22 cellular contexts compared by ENCODE assay signal in the genomic region with DNA sequence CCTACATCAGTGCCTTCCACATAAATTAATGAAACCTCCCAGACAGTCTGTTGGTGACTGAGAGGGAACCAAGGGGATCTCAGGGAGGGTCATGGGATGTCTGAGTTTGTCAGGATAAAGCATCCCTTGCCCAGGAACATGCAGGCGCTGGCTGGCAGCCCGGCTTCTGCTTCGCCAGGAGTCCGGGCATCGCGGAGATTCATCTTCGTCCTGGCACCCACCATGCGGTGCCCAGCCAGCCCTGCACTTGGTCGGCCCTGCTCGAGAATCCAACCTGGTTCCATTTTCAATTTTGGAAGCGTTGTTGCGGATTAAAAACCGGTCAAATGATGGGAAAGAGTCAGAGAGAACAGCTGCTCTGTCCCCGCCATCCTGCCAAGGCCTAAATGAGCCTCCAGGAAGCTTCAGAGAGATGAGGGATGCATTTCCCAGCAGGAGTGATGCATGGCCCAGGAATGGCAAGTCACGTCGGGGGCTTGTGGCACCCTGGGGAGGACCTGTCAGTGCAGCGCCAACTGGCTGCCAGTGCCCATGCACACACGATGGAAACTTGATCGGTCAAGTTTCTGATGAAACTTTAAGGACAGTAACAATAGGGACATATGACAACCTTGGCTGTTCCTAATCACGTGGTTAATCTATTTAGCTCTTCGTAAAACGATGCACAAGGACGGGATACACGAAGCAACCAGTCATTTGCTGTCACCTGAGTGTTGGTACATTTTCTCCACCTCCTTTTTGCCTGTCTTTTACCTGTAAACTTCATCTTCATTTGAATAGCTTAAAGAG.
"Had no signal": no experiment of that assay in that cellular context is flagged by ENCODE, and none has a peak within 500 bp of the region (broad histone marks: within the 10 kb centered on the region; RNA-seq: fewer than 3 reads in every experiment).

No MANE protein-coding gene starts in this region.

- H3K27ac ChIP-seq: KMS-11, Peyer's patch, SJSA1, SK-N-MC had no signal

- H3K4me1 ChIP-seq: Peyer's patch, SJSA1 had no signal

- ATAC-seq: K562, PC-3, Right ventricle myocardium inferior had no signal

- H3K4me3 ChIP-seq: K562, Peyer's patch, SJSA1, SK-N-MC had no signal

- DNase-seq: Kasumi-1, MM.1S, NCI-H1092 treated with DMSO at 0.1 percent for 48 hours, NCI-H1436, NCI-H187, NCI-H2029, NCI-H2081 treated with DMSO at 0.1 percent for 48 hours, NCI-H2171, NCI-H226, NCI-H446, NCI-H510A, NCI-H524 treated with DMSO at 0.1 percent for 48 hours, NCI-H69, NCI-H774, PC-3, Peyer's patch, SHP77 treated with DMSO at 0.1 percent for 48 hours had no signal

- H3K9ac ChIP-seq: KMS-11 had no signal

- H3K27me3 ChIP-seq: Peyer's patch, SJSA1 had no signal

- H3K36me3 ChIP-seq: Peyer's patch, SJSA1 had no signal

- H3K9me3 ChIP-seq: Peyer's patch had no signal
